Comparison of ENCODE assay signal across 22 cellular contexts in the genomic region with DNA sequence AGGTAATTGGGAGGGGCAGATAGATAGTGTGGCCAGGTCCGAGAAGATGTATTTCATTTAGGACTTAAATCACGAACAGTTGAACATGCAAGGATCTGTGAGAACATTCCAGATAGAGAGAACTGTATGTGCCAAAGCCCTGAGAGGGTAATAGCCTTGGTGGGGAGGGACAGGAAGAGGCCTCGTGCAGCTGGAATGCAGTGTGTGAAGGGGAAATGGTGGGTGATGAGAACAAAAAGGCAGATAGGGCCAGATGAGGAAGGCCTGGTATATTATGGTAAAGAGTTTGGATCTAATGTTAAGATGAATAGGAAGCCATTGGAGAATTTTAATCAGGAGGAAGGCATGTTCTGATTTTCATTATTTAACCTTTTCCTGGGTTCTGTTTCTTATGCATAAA.
"Had no signal": no experiment of that assay in that cellular context is flagged by ENCODE, and none has a peak within 500 bp of the region (broad histone marks: within the 10 kb centered on the region; RNA-seq: fewer than 3 reads in every experiment).

No MANE protein-coding gene starts in this region.

- H3K27me3 ChIP-seq: adrenal gland had no signal

- H3K36me3 ChIP-seq: adrenal gland, WERI-Rb-1 had no signal

- H3K4me1 ChIP-seq: adrenal gland had no signal

- ATAC-seq: activated CD4-positive, CD25-positive, alpha-beta regulatory T cell treated with anti-CD3 and anti-CD28 coated beads, Interleukin-2, amount 50 U/mL, for 24 hours; activated CD8-positive, alpha-beta T cell treated with anti-CD3 and anti-CD28 coated beads, Interleukin-2, amount 10 ng/mL, durations not matched to agents 7 days and 5 days; PC-3; T-cell had no signal

- DNase-seq: activated CD4-positive, alpha-beta T cell treated with anti-CD3 and anti-CD28 coated beads for 48 hours; activated CD4-positive, alpha-beta T cell treated with anti-CD3 and anti-CD28 coated beads, Interleukin-2, amount 50 U/mL, for 4 hours; activated CD8-positive, alpha-beta memory T cell treated with anti-CD3 and anti-CD28 coated beads, Interleukin-2, amount 50 U/mL, for 48 hours; activated CD8-positive, alpha-beta T cell treated with anti-CD3 and anti-CD28 coated beads, Interleukin-2, amount 10 ng/mL, durations not matched to agents 7 days and 5 days; activated naive CD4-positive, alpha-beta T cell treated with anti-CD3 and anti-CD28 coated beads, Interleukin-2, amount 50 U/mL, for 16 hours; activated naive CD8-positive, alpha-beta T cell treated with anti-CD3 and anti-CD28 coated beads, Interleukin-2, amount 10 ng/mL, durations not matched to agents 7 days and 5 days; activated T-cell treated with anti-CD3 and anti-CD28 coated beads, Interleukin-2, amount 50 U/mL, for 1 hour; adrenal gland; anterior cingulate cortex; Kasumi-1; NCI-H1092; NCI-H1930; NCI-H2107; NCI-H345; NCI-H510A; PC-3; T-cell; T-helper 2 cell; T1000 had no signal

- H3K4me3 ChIP-seq: adrenal gland, SK-N-MC had no signal

- H3K9me3 ChIP-seq: adrenal gland had no signal

- H3K27ac ChIP-seq: adrenal gland, SK-N-MC, WERI-Rb-1 had no signal
